In genomic region chr1:8814870-8815269, GRCh38 we compare ENCODE assay signal across 8 cellular contexts. TPM values are rescaled to one million over a fixed set of nuclear protein-coding genes. Genes with fewer than 3 reads are reported as not detected.
DNase-seq lines count a peak whose midpoint lies in the region; ATAC-seq and TF ChIP-seq lines count a peak whose summit lies in the region.

No MANE protein-coding gene starts in this region.

- peaks cover 50% of the 10 kb centered on the region for H3K4me1 Mint-ChIP-seq in neural crest cell

- H3K27ac Mint-ChIP-seq in neural crest cell (ENCODE audit: unreplicated experiment) = no peak overlapping the region
- H3K27ac Mint-ChIP-seq in activated naive CD4-positive, alpha-beta T cell treated with anti-CD3 and anti-CD28 coated beads, Interleukin-2, amount 50 U/mL, for 72 hours = no peak overlapping the region

- peak overlapping the region in 1 of 2 donors; percentile 49 for H3K9ac ChIP-seq in colonic mucosa (ENCODE audit: low read depth in 2 of 2, low read length in 2 of 2)

- no peak for TF ChIP-seq EP300 in Ishikawa (IDR thresholded peaks at IDR 0.05; ENCODE audit: borderline replicate concordance)

- peak; percentile 31; the same call in 1 of the 2 replicates for TF ChIP-seq RAD21 in Ishikawa (IDR thresholded peaks at IDR 0.05; ENCODE audit: low read depth)

- no peak for ATAC-seq in activated naive CD4-positive, alpha-beta T cell treated with anti-CD3 and anti-CD28 coated beads, Interleukin-2, amount 50 U/mL, for 72 hours
- no peak for ATAC-seq in HG03175 (IDR thresholded peaks at IDR 0.05; ENCODE audit: unreplicated experiment)

- no peaks in the 10 kb centered on the region for H3K9me3 Mint-ChIP-seq in neural crest cell
- no peaks in the 10 kb centered on the region for H3K9me3 Mint-ChIP-seq in activated naive CD4-positive, alpha-beta T cell treated with anti-CD3 and anti-CD28 coated beads, Interleukin-2, amount 50 U/mL, for 72 hours

- no peaks in the 10 kb centered on the region for H3K36me3 ChIP-seq in colonic mucosa

- H3K27me3 Mint-ChIP-seq in neural crest cell (ENCODE audit: low read depth) = no peaks in the 10 kb centered on the region

- peak overlapping the region; percentile 5 for H3K27ac ChIP-seq in colonic mucosa

- DNase-seq in DMS153 treated with DMSO at 0.1 percent for 48 hours (lab: John Stamatoyannopoulos, UW; ENCODE audit: unreplicated experiment) = peak; percentile 69
- DNase-seq in colonic mucosa = no peak
- DNase-seq in neural crest cell (ENCODE audit: low read depth, low spot score) = no peak
- no peak for DNase-seq in ureter (ENCODE audit: low spot score)
- no peak for DNase-seq in activated naive CD4-positive, alpha-beta T cell treated with anti-CD3 and anti-CD28 coated beads, Interleukin-2, amount 50 U/mL, for 72 hours (ENCODE audit: low spot score in 2 of 2)
- DNase-seq in SIG-M5 treated with dmso at 0.1 percent for 504 hours (lab: John Stamatoyannopoulos, UW; ENCODE audit: unreplicated experiment) = no peak

- TF ChIP-seq CTCF in colonic mucosa (IDR thresholded peaks at IDR 0.05) (no peak), neural crest cell (conservative IDR thresholded peaks at IDR 0.05) (no peak)

- no peaks in the 10 kb centered on the region for H3K36me3 Mint-ChIP-seq in neural crest cell (ENCODE audit: low read depth)
- peaks cover 11 to 12% of the 10 kb centered on the region in 2 donors for H3K36me3 Mint-ChIP-seq in activated naive CD4-positive, alpha-beta T cell treated with anti-CD3 and anti-CD28 coated beads, Interleukin-2, amount 50 U/mL, for 72 hours

- H3K9me3 ChIP-seq in colonic mucosa = no peaks in the 10 kb centered on the region

- no peaks in the 10 kb centered on the region for H3K27me3 ChIP-seq in colonic mucosa

- intact Hi-C loops in colonic mucosa (cut with DNase I) = no loop called here

- no peak overlapping the region for H3K4me3 ChIP-seq in colonic mucosa

- peak overlapping the region; percentile 95 for H3K4me3 Mint-ChIP-seq in neural crest cell

- peaks cover 3% of the 10 kb centered on the region for H3K4me1 ChIP-seq in colonic mucosa

TF ChIP-seq in Ishikawa, 13 proteins besides CTCF, POLR2A, EP300 and RAD21:
- TF ChIP-seq USF1 (IDR thresholded peaks at IDR 0.05) = no peak
- TF ChIP-seq TCF12 (IDR thresholded peaks at IDR 0.05; ENCODE audit: low read depth) = no peak
- no peak for TF ChIP-seq EGR1 (IDR thresholded peaks at IDR 0.05)
- TF ChIP-seq TAF1 (IDR thresholded peaks at IDR 0.05; ENCODE audit: low read depth) = no peak
- no peak for TF ChIP-seq ZBTB7A (IDR thresholded peaks at IDR 0.05; ENCODE audit: low read depth)
- no peak for TF ChIP-seq CEBPB (IDR thresholded peaks at IDR 0.05)
- no peak for TF ChIP-seq MAX (IDR thresholded peaks at IDR 0.05)

RNA-seq across cellular contexts. Expression of gene RERE, which starts 2.6 kb away (rescaled TPM):
- total RNA-seq in colonic mucosa (100 to 1,000 TPM in 1 of 2 donors, 10 to 100 TPM in 1; 96.0 to 105 TPM), neural crest cell (107 and 122 TPM in 2 replicates), ureter (215 TPM)
- total RNA-seq in activated naive CD4-positive, alpha-beta T cell treated with anti-CD3 and anti-CD28 coated beads, Interleukin-2, amount 50 U/mL, for 72 hours = 10 to 100 TPM; 51.8 to 72.1 TPM
